Comparison of ENCODE assay signal across 15 cellular contexts in the genomic region with DNA sequence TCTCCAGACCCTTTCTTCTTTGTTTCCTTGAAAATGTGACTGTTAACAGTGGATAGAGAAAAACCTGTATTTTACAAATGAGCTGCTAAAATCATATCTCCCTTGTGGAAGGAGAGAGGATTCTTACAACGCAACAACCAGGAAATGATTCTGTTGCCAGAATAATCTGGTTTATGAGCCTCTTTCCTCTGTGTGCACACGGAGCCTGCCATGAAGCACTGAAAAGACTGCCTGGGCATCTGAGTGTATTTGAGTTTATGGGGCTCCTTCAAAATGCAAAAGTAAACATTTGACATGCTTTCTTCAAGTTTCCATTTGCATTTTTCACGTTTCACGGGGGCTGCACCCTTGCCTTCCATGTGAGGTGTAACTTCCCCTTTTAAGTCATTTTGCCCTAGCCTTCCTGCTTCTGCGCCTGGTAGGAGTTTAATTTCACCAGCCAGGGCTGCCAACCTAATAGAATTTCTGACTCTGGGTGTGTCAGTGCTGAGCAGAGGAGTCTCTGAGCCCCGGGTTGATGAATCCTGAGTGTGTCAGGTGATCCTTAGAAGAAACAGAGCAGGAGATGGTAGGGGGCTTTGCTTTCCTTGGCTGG.
DNase-seq lines count a peak whose midpoint lies in the region; ATAC-seq and TF ChIP-seq lines count a peak whose summit lies in the region.
"Had no signal": no experiment of that assay in that cellular context is flagged by ENCODE, and none has a peak within 500 bp of the region (broad histone marks: within the 10 kb centered on the region; RNA-seq: fewer than 3 reads in every experiment).

No MANE protein-coding gene starts in this region.

- TF ChIP-seq CTCF in PC-3 (conservative IDR thresholded peaks at IDR 0.05; ENCODE audit: low read depth, low read length) (no peak), right lobe of liver (IDR thresholded peaks at IDR 0.05) (no peak)

- H3K4me1 ChIP-seq in BLaER1 treated with 17β-estradiol and CSF1 and Interleukin-3, amounts not matched to agents 10 nM and 100 nM: peaks cover 21 to 53% (median 38%) of the 10 kb centered on the region in 10 experiments
- H3K4me1 ChIP-seq in PC-3 (ENCODE audit: insufficient read depth, low read length) (peaks cover 20% of the 10 kb centered on the region), right lobe of liver (peaks cover 0 to 89% (median 37%) of the 10 kb centered on the region in 4 donors)

- peak overlapping the region in 4 of 11 experiments; percentile 5 to 15 (median 11); a peak in 4 of 22 replicates for H3K27ac ChIP-seq in BLaER1 treated with 17β-estradiol and CSF1 and Interleukin-3, amounts not matched to agents 10 nM and 100 nM
- H3K27ac ChIP-seq in PC-3 (ENCODE audit: low read length) (no peak overlapping the region), right lobe of liver (peak overlapping the region; percentile 54 to 79 (median 66))

- POLR2A ChIA-PET in PC-3 (lab: Charles Lee; ENCODE audit: unreplicated experiment): no interaction called here

- peak overlapping the region; percentile 27 to 69 (median 56); a peak in 20 of 22 replicates for H3K4me2 ChIP-seq in BLaER1 treated with 17β-estradiol and CSF1 and Interleukin-3, amounts not matched to agents 10 nM and 100 nM
- no peak overlapping the region for H3K4me2 ChIP-seq in PC-3 (ENCODE audit: low read length)

- WGBS in right lobe of liver (ENCODE audit: insufficient coverage, low coverage, low lambda C conversion rate, missing lambda C conversion rate): 31% methylated on average over 6 of the region's 6 CpGs

- H3K79me2 ChIP-seq in PC-3 (ENCODE audit: low read length): no peaks in the 10 kb centered on the region

- peaks cover 9 to 86% (median 49%) of the 10 kb centered on the region in 11 experiments; a peak in 18 of 22 replicates for H4K20me1 ChIP-seq in BLaER1 treated with 17β-estradiol and CSF1 and Interleukin-3, amounts not matched to agents 10 nM and 100 nM
- H4K20me1 ChIP-seq in PC-3 (ENCODE audit: low read length): no peaks in the 10 kb centered on the region

- no peaks in the 10 kb centered on the region for H3K9me2 ChIP-seq in PC-3 (replicated peaks; ENCODE audit: low read length)

- H3K36me3 ChIP-seq in BLaER1 treated with 17β-estradiol and CSF1 and Interleukin-3, amounts not matched to agents 10 nM and 100 nM: peaks cover 10 to 42% (median 30%) of the 10 kb centered on the region in 11 experiments; a peak in 18 of 22 replicates
- H3K36me3 ChIP-seq in PC-3 (ENCODE audit: low read depth, low read length) (no peaks in the 10 kb centered on the region), right lobe of liver (no peaks in the 10 kb centered on the region)

- intact Hi-C loops in PC-3 (cut with micrococcal nuclease) (no loop called here), right lobe of liver (cut with DNase I) (no loop called here)

- no peak overlapping the region for H3K4me3 ChIP-seq in BLaER1 treated with 17β-estradiol and CSF1 and Interleukin-3, amounts not matched to agents 10 nM and 100 nM
- H3K4me3 ChIP-seq in PC-3 (ENCODE audit: low read length): no peak overlapping the region
- no peak overlapping the region for H3K4me3 ChIP-seq in right lobe of liver

- no peaks in the 10 kb centered on the region for H3F3A ChIP-seq in PC-3 (ENCODE audit: low read length, unreplicated experiment)

- H3K9me3 ChIP-seq in BLaER1 treated with 17β-estradiol and CSF1 and Interleukin-3, amounts not matched to agents 10 nM and 100 nM (replicated peaks in 1 of 11): peaks cover 0 to 10% (median 0%) of the 10 kb centered on the region in 11 experiments; a peak in 8 of 22 replicates
- H3K9me3 ChIP-seq in PC-3 (ENCODE audit: low read length) (no peaks in the 10 kb centered on the region), right lobe of liver (no peaks in the 10 kb centered on the region)

- TF ChIP-seq POLR2A in right lobe of liver (IDR thresholded peaks at IDR 0.05): no peak

- no TSS peak for BruUV-seq in PC-3 (replicated peaks; lab: Mats Ljungman, UMichigan)

- CTCF ChIA-PET in PC-3 (lab: Charles Lee): no interaction called here

- H3K27me3 ChIP-seq in BLaER1 treated with 17β-estradiol and CSF1 and Interleukin-3, amounts not matched to agents 10 nM and 100 nM: no peaks in the 10 kb centered on the region
- H3K27me3 ChIP-seq in PC-3 (ENCODE audit: low read length) (no peaks in the 10 kb centered on the region), right lobe of liver (no peaks in the 10 kb centered on the region)

- no peak overlapping the region for H2AFZ ChIP-seq in PC-3 (ENCODE audit: low read length)

- ATAC-seq in GM18502 (IDR thresholded peaks at IDR 0.05; ENCODE audit: poor library complexity, unreplicated experiment) (peak; percentile 49), PC-3 (peak; percentile 26), right lobe of liver (no peak), HG03342 (IDR thresholded peaks at IDR 0.05; ENCODE audit: unreplicated experiment) (no peak)
- ATAC-seq: activated CD8-positive, alpha-beta T cell treated with anti-CD3 and anti-CD28 coated beads, Interleukin-2, amount 10 ng/mL, durations not matched to agents 7 days and 5 days; stimulated activated naive CD8-positive, alpha-beta T cell treated with anti-CD3 and anti-CD28 coated beads, Interleukin-15, Interleukin-2, amounts not matched to agents 100 U/mL and 50 U/mL, for 24 hours had no signal

- H3K9ac ChIP-seq in BLaER1 treated with 17β-estradiol and CSF1 and Interleukin-3, amounts not matched to agents 10 nM and 100 nM: no peak overlapping the region; a peak in 2 of 22 replicates
- H3K9ac ChIP-seq in PC-3 (ENCODE audit: low read length): no peak overlapping the region

- DNase-seq in PC-3 (no peak), right lobe of liver (no peak), NCI-H345 (lab: John Stamatoyannopoulos, UW) (no peak)
- DNase-seq in activated CD4-positive, alpha-beta T cell treated with anti-CD3 and anti-CD28 coated beads for 4 hours: no peak
- no peak for DNase-seq in stimulated activated CD4-positive, alpha-beta T cell treated with anti-CD3 and anti-CD28 coated beads, Interleukin-1b, Interleukin-23, amount 100 ng/mL, for 48 hours
- DNase-seq: activated CD8-positive, alpha-beta T cell treated with anti-CD3 and anti-CD28 coated beads, Interleukin-2, amount 10 ng/mL, durations not matched to agents 7 days and 5 days; cerebellar nuclear complex; DMS53; NCI-H146; NCI-H774; Right ventricle myocardium superior; stimulated activated naive CD8-positive, alpha-beta T cell treated with anti-CD3 and anti-CD28 coated beads, Interleukin-15, Interleukin-2, amounts not matched to agents 100 U/mL and 50 U/mL, for 24 hours had no signal

Comparison
In these comparisons a context has a peak if more than half of its experiments do, and no peak if none do; other contexts are left out.
1. ATAC-seq: peak in GM18502 (single experiment) and PC-3 (single experiment); none in right lobe of liver (0 of 4) and HG03342 (single experiment).